1 cellular context compared by ENCODE assay signal in the genomic region with DNA sequence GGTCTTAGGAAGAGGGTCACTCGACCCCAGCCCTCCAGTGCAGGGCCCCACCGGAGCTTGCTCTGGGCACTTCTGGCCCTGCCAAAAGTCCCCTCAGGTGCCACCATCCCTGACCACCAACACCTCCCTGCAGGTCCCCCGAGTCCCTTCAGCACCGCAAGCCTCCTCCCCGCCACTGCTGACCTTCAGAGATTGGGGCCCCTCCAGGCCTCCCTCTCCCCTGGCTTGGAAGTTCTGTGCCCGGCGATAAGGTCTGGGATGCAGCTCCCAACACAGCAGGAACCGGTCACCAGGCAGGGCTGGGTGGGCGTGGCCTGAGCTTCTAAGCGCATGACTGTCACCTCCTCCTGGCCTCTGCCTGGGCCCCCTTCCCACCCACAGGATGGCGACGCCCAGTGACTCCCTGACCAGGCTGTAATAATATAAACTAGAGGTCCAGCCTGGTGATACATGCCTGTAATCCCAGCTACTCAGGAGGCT.
TF ChIP-seq lines count a peak whose summit lies in the region.

No MANE protein-coding gene starts in this region.

TF ChIP-seq in IMR-90, 13 proteins besides CTCF, POLR2A, EP300 and RAD21:
- TF ChIP-seq, protein P1, sequence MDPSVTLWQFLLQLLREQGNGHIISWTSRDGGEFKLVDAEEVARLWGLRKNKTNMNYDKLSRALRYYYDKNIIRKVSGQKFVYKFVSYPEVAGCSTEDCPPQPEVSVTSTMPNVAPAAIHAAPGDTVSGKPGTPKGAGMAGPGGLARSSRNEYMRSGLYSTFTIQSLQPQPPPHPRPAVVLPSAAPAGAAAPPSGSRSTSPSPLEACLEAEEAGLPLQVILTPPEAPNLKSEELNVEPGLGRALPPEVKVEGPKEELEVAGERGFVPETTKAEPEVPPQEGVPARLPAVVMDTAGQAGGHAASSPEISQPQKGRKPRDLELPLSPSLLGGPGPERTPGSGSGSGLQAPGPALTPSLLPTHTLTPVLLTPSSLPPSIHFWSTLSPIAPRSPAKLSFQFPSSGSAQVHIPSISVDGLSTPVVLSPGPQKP (IDR thresholded peaks at IDR 0.05; ENCODE audit: borderline replicate concordance, low read depth, low read length), result no peak
- TF ChIP-seq, protein P2, sequence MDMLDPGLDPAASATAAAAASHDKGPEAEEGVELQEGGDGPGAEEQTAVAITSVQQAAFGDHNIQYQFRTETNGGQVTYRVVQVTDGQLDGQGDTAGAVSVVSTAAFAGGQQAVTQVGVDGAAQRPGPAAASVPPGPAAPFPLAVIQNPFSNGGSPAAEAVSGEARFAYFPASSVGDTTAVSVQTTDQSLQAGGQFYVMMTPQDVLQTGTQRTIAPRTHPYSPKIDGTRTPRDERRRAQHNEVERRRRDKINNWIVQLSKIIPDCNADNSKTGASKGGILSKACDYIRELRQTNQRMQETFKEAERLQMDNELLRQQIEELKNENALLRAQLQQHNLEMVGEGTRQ (IDR thresholded peaks at IDR 0.05; ENCODE audit: low read depth, low read length), result no peak
- TF ChIP-seq MAZ (IDR thresholded peaks at IDR 0.05; ENCODE audit: borderline replicate concordance, low read depth, low read length), result no peak
- TF ChIP-seq CHD1 (IDR thresholded peaks at IDR 0.05; ENCODE audit: low read depth, low read length), result no peak
- TF ChIP-seq FOS (IDR thresholded peaks at IDR 0.05; ENCODE audit: low read depth, low read length), result 0 out of 2 replicates have a peak, but pooled peaks have one; percentile 14
- TF ChIP-seq MXI1 (IDR thresholded peaks at IDR 0.05; ENCODE audit: borderline replicate concordance, low read depth, low read length), result peak; percentile 52; the same call in 1 of the 2 replicates
- TF ChIP-seq SMC3 (IDR thresholded peaks at IDR 0.05; ENCODE audit: low read depth, low read length), result no peak
- peak; percentile 30; the same call in 1 of the 2 replicates for TF ChIP-seq BHLHE40 (IDR thresholded peaks at IDR 0.05; ENCODE audit: low read depth, low read length)
- TF ChIP-seq RFX5 (IDR thresholded peaks at IDR 0.05; ENCODE audit: low read depth, low read length), result no peak
- TF ChIP-seq CEBPB (IDR thresholded peaks at IDR 0.05; ENCODE audit: low read depth, low read length), result no peak
- TF ChIP-seq RCOR1 (IDR thresholded peaks at IDR 0.05; ENCODE audit: insufficient replicate concordance, low read length), result no peak
- TF ChIP-seq MAFK (IDR thresholded peaks at IDR 0.05; ENCODE audit: low read depth, low read length), result no peak
- no peak for TF ChIP-seq NFE2L2 (IDR thresholded peaks at IDR 0.05; ENCODE audit: low read depth, low read length)
TF ChIP-seq in IMR-90: peak in this region for 3.
